Comparison of ENCODE assay signal across 13 cellular contexts in genomic region chr1:61447339-61448016, GRCh38.
"Had no signal": no experiment of that assay in that cellular context is flagged by ENCODE, and none has a peak within 500 bp of the region (broad histone marks: within the 10 kb centered on the region; RNA-seq: fewer than 3 reads in every experiment).

No MANE protein-coding gene starts in this region.

- DNase-seq: activated CD4-positive, alpha-beta T cell treated with anti-CD3 and anti-CD28 coated beads for 4 hours; activated CD8-positive, alpha-beta memory T cell treated with anti-CD3 and anti-CD28 coated beads, Interleukin-2, amount 50 U/mL, for 48 hours; activated CD8-positive, alpha-beta T cell treated with anti-CD3 and anti-CD28 coated beads, Interleukin-2, amount 10 ng/mL, durations not matched to agents 7 days and 5 days; activated naive CD4-positive, alpha-beta T cell treated with Interleukin-2 at 50 U/mL for 16 hours; activated naive CD8-positive, alpha-beta T cell treated with anti-CD3 and anti-CD28 coated beads, Interleukin-2, amount 50 U/mL, for 24 hours; effector memory CD4-positive, alpha-beta T cell; glutamatergic neuron; nephron progenitor cell; SK-N-SH had no signal

- H3K4me3 Mint-ChIP-seq: activated CD8-positive, alpha-beta T cell treated with anti-CD3 and anti-CD28 coated beads, Interleukin-2, amount 10 ng/mL, durations not matched to agents 7 days and 5 days; activated naive CD8-positive, alpha-beta T cell treated with anti-CD3 and anti-CD28 coated beads, Interleukin-2, amount 50 U/mL, for 24 hours; central memory CD8-positive, alpha-beta T cell; memory B cell; nephron progenitor cell; T-helper 1 cell treated with Interleukin-12 subunit alpha and Interleukin-12 subunit beta and Interleukin-4 antibody, amounts not matched to agents 30 μg/mL and 1 μg/mL, for 36 hours had no signal

- ATAC-seq: activated CD8-positive, alpha-beta T cell treated with anti-CD3 and anti-CD28 coated beads, Interleukin-2, amount 10 ng/mL, durations not matched to agents 7 days and 5 days; activated naive CD8-positive, alpha-beta T cell treated with anti-CD3 and anti-CD28 coated beads, Interleukin-2, amount 50 U/mL, for 24 hours; left lobe of liver had no signal

- H3K9me3 ChIP-seq: SK-N-SH had no signal

- H3K4me1 Mint-ChIP-seq: central memory CD8-positive, alpha-beta T cell; memory B cell had no signal

- H3K36me3 Mint-ChIP-seq: memory B cell had no signal

- H3K27me3 Mint-ChIP-seq: activated naive CD8-positive, alpha-beta T cell treated with anti-CD3 and anti-CD28 coated beads, Interleukin-2, amount 50 U/mL, for 24 hours; central memory CD8-positive, alpha-beta T cell had no signal

- H3K27ac Mint-ChIP-seq: activated CD8-positive, alpha-beta T cell treated with anti-CD3 and anti-CD28 coated beads, Interleukin-2, amount 10 ng/mL, durations not matched to agents 7 days and 5 days; activated naive CD8-positive, alpha-beta T cell treated with anti-CD3 and anti-CD28 coated beads, Interleukin-2, amount 50 U/mL, for 24 hours; memory B cell; nephron progenitor cell; T-helper 1 cell treated with Interleukin-12 subunit alpha and Interleukin-12 subunit beta and Interleukin-4 antibody, amounts not matched to agents 30 μg/mL and 1 μg/mL, for 36 hours had no signal

- H3K9me3 Mint-ChIP-seq: activated naive CD8-positive, alpha-beta T cell treated with anti-CD3 and anti-CD28 coated beads, Interleukin-2, amount 50 U/mL, for 24 hours; central memory CD8-positive, alpha-beta T cell; memory B cell; nephron progenitor cell; T-helper 1 cell treated with Interleukin-12 subunit alpha and Interleukin-12 subunit beta and Interleukin-4 antibody, amounts not matched to agents 30 μg/mL and 1 μg/mL, for 36 hours had no signal
